ENCODE assay signal across 8 cellular contexts in genomic region chr22:49669999-49670609, GRCh38.
DNase-seq lines count a peak whose midpoint lies in the region; ATAC-seq and TF ChIP-seq lines count a peak whose summit lies in the region.
"Not testable (repeated sequence)": the region's sequence is repeated elsewhere in the genome, so short reads cannot be mapped to it uniquely, and the experiment has no call there.

No MANE protein-coding gene starts in this region.

- H3K4me3 Mint-ChIP-seq in activated CD4-positive, alpha-beta T cell treated with anti-CD3 and anti-CD28 coated beads, Interleukin-2, amount 10 ng/mL, durations not matched to agents 24 days and 14 days = peak overlapping the region; percentile 47
- H3K4me3 Mint-ChIP-seq in activated naive CD8-positive, alpha-beta T cell treated with anti-CD3 and anti-CD28 coated beads, Interleukin-2, amount 10 ng/mL, durations not matched to agents 7 days and 5 days = peak overlapping the region; percentile 66
- peak overlapping the region; percentile 82 for H3K4me3 Mint-ChIP-seq in memory B cell
- not testable (repeated sequence) for H3K4me3 Mint-ChIP-seq in type B pancreatic cell

- DNase-seq in Daoy (ENCODE audit: low read depth) (peak; percentile 23), NCI-H2171 treated with DMSO at 0.1 percent for 48 hours (lab: John Stamatoyannopoulos, UW) (peak; percentile 54), memory B cell (ENCODE audit: low spot score in 2 of 2) (peak in 1 of 2 donors; percentile 36), type B pancreatic cell (ENCODE audit: extremely low spot score, unreplicated experiment) (peak; percentile 68)
- peak; percentile 67 for DNase-seq in activated CD4-positive, alpha-beta T cell treated with anti-CD3 and anti-CD28 coated beads, Interleukin-2, amount 10 ng/mL, durations not matched to agents 24 days and 14 days
- peak; percentile 56 for DNase-seq in activated naive CD8-positive, alpha-beta T cell treated with anti-CD3 and anti-CD28 coated beads, Interleukin-2, amount 10 ng/mL, durations not matched to agents 7 days and 5 days
- DNase-seq in cardiac muscle cell (ENCODE audit: low read depth in 1 of 2, low spot score in 1 of 2) = not testable (repeated sequence)

- H3K4me1 ChIP-seq in cardiac muscle cell (ENCODE audit: low read depth) = not testable (repeated sequence)

- H3K4me1 Mint-ChIP-seq in activated CD4-positive, alpha-beta T cell treated with anti-CD3 and anti-CD28 coated beads, Interleukin-2, amount 10 ng/mL, durations not matched to agents 24 days and 14 days = peaks cover 13% of the 10 kb centered on the region
- peaks cover 17% of the 10 kb centered on the region for H3K4me1 Mint-ChIP-seq in activated naive CD8-positive, alpha-beta T cell treated with anti-CD3 and anti-CD28 coated beads, Interleukin-2, amount 10 ng/mL, durations not matched to agents 7 days and 5 days
- H3K4me1 Mint-ChIP-seq in memory B cell = peaks cover 18% of the 10 kb centered on the region
- H3K4me1 Mint-ChIP-seq in type B pancreatic cell (ENCODE audit: unreplicated experiment) = peaks cover 11% of the 10 kb centered on the region

- POLR2A ChIA-PET in activated naive CD8-positive, alpha-beta T cell treated with anti-CD3 and anti-CD28 coated beads, Interleukin-2, amount 10 ng/mL, durations not matched to agents 7 days and 5 days (lab: Charles Lee) = not testable (repeated sequence)

- H3K4me3 ChIP-seq in cardiac muscle cell = peak overlapping the region; percentile 16
- peak overlapping the region in 6 of 7 experiments; percentile 18 to 38 (median 26) for H3K4me3 ChIP-seq in skin epidermis

- peak; percentile 40 for ATAC-seq in activated naive CD8-positive, alpha-beta T cell treated with anti-CD3 and anti-CD28 coated beads, Interleukin-2, amount 10 ng/mL, durations not matched to agents 7 days and 5 days (ENCODE audit: low read depth)
- ATAC-seq in memory B cell (ENCODE audit: low read depth) = peak; percentile 39

- intact Hi-C loops in activated CD4-positive, alpha-beta T cell treated with anti-CD3 and anti-CD28 coated beads, Interleukin-2, amount 10 ng/mL, durations not matched to agents 24 days and 14 days (cut with micrococcal nuclease) = not testable (repeated sequence)

- not testable (repeated sequence) for H3K9me3 Mint-ChIP-seq in activated CD4-positive, alpha-beta T cell treated with anti-CD3 and anti-CD28 coated beads, Interleukin-2, amount 10 ng/mL, durations not matched to agents 24 days and 14 days; activated naive CD8-positive, alpha-beta T cell treated with anti-CD3 and anti-CD28 coated beads, Interleukin-2, amount 10 ng/mL, durations not matched to agents 7 days and 5 days; memory B cell; type B pancreatic cell

- not testable (repeated sequence) for H3K27ac Mint-ChIP-seq in activated CD4-positive, alpha-beta T cell treated with anti-CD3 and anti-CD28 coated beads, Interleukin-2, amount 10 ng/mL, durations not matched to agents 24 days and 14 days; activated naive CD8-positive, alpha-beta T cell treated with anti-CD3 and anti-CD28 coated beads, Interleukin-2, amount 10 ng/mL, durations not matched to agents 7 days and 5 days; memory B cell; type B pancreatic cell

- H3K36me3 ChIP-seq in cardiac muscle cell = not testable (repeated sequence)

- peaks cover 34% of the 10 kb centered on the region for H3K27me3 Mint-ChIP-seq in activated CD4-positive, alpha-beta T cell treated with anti-CD3 and anti-CD28 coated beads, Interleukin-2, amount 10 ng/mL, durations not matched to agents 24 days and 14 days
- H3K27me3 Mint-ChIP-seq in activated naive CD8-positive, alpha-beta T cell treated with anti-CD3 and anti-CD28 coated beads, Interleukin-2, amount 10 ng/mL, durations not matched to agents 7 days and 5 days = peaks cover 44% of the 10 kb centered on the region
- H3K27me3 Mint-ChIP-seq in memory B cell (peaks cover 19% of the 10 kb centered on the region), type B pancreatic cell (peaks cover 72% of the 10 kb centered on the region)

- H3K36me3 Mint-ChIP-seq in activated CD4-positive, alpha-beta T cell treated with anti-CD3 and anti-CD28 coated beads, Interleukin-2, amount 10 ng/mL, durations not matched to agents 24 days and 14 days (ENCODE audit: low read depth); activated naive CD8-positive, alpha-beta T cell treated with anti-CD3 and anti-CD28 coated beads, Interleukin-2, amount 10 ng/mL, durations not matched to agents 7 days and 5 days; memory B cell; type B pancreatic cell: not testable (repeated sequence)

- not testable (repeated sequence) for TF ChIP-seq CTCF in cardiac muscle cell (IDR thresholded peaks at IDR 0.05; ENCODE audit: low read depth, low read length); type B pancreatic cell (conservative IDR thresholded peaks at IDR 0.05)

- H3K9me3 ChIP-seq in cardiac muscle cell (ENCODE audit: low read depth) = not testable (repeated sequence)

- peaks cover 64% of the 10 kb centered on the region for H3K27me3 ChIP-seq in cardiac muscle cell

- not testable (repeated sequence) for H3K27ac ChIP-seq in cardiac muscle cell, skin epidermis
